Comparison of ENCODE assay signal across 1 cellular context in genomic region chr3:117868766-117869165, GRCh38.
TF ChIP-seq lines count a peak whose summit lies in the region.

No MANE protein-coding gene starts in this region.

TF ChIP-seq in IMR-90, 13 proteins besides CTCF, POLR2A, EP300 and RAD21 (continued from another document):
- no peak for TF ChIP-seq RCOR1 (IDR thresholded peaks at IDR 0.05; ENCODE audit: insufficient replicate concordance, low read length)
- TF ChIP-seq FOS (IDR thresholded peaks at IDR 0.05; ENCODE audit: low read depth, low read length) = no peak
- no peak for TF ChIP-seq MAZ (IDR thresholded peaks at IDR 0.05; ENCODE audit: borderline replicate concordance, low read depth, low read length)
- TF ChIP-seq RFX5 (IDR thresholded peaks at IDR 0.05; ENCODE audit: low read depth, low read length) = no peak
- no peak for TF ChIP-seq SMC3 (IDR thresholded peaks at IDR 0.05; ENCODE audit: low read depth, low read length)
TF ChIP-seq in IMR-90: peak in this region for 0.
